Comparison of ENCODE assay signal across 2 cellular contexts in genomic region chr2:137969876-137970275, GRCh38.
TF ChIP-seq lines count a peak whose summit lies in the region.

No MANE protein-coding gene starts in this region.

TF ChIP-seq in SK-N-SH, 30 proteins besides CTCF, POLR2A, EP300 and RAD21 (continued from another document):
- TF ChIP-seq, protein P1, sequence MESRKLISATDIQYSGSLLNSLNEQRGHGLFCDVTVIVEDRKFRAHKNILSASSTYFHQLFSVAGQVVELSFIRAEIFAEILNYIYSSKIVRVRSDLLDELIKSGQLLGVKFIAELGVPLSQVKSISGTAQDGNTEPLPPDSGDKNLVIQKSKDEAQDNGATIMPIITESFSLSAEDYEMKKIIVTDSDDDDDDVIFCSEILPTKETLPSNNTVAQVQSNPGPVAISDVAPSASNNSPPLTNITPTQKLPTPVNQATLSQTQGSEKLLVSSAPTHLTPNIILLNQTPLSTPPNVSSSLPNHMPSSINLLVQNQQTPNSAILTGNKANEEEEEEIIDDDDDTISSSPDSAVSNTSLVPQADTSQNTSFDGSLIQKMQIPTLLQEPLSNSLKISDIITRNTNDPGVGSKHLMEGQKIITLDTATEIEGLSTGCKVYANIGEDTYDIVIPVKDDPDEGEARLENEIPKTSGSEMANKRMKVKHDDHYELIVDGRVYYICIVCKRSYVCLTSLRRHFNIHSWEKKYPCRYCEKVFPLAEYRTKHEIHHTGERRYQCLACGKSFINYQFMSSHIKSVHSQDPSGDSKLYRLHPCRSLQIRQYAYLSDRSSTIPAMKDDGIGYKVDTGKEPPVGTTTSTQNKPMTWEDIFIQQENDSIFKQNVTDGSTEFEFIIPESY (IDR thresholded peaks at IDR 0.05; ENCODE audit: borderline replicate concordance, low read depth) = no peak
- TF ChIP-seq FOXM1 (IDR thresholded peaks at IDR 0.05; ENCODE audit: low read depth) = no peak
- TF ChIP-seq ELF1 (IDR thresholded peaks at IDR 0.05) = no peak
- no peak for TF ChIP-seq FOSL2 (IDR thresholded peaks at IDR 0.05; ENCODE audit: borderline replicate concordance, low read depth)
- TF ChIP-seq YY1 (IDR thresholded peaks at IDR 0.05; ENCODE audit: low read depth) = no peak
- TF ChIP-seq GABPA (IDR thresholded peaks at IDR 0.05; ENCODE audit: low read depth) = no peak
- no peak for TF ChIP-seq RCOR1 (IDR thresholded peaks at IDR 0.05; ENCODE audit: low read length)
- TF ChIP-seq TEAD4 (IDR thresholded peaks at IDR 0.05; ENCODE audit: borderline replicate concordance, insufficient read depth) = no peak
- no peak for TF ChIP-seq GATA2 (CRISPR knock-in tag; IDR thresholded peaks at IDR 0.05)
- TF ChIP-seq MAX (IDR thresholded peaks at IDR 0.05; ENCODE audit: low read depth) = no peak
- TF ChIP-seq NRF1 (IDR thresholded peaks at IDR 0.05; ENCODE audit: low read depth, low read length) = no peak
- TF ChIP-seq FOXJ3 (CRISPR knock-in tag; IDR thresholded peaks at IDR 0.05) = no peak

TF ChIP-seq in SK-N-SH treated with all-trans-retinoic acid at 6 μM for 48 hours, 23 proteins besides CTCF, POLR2A, EP300 and RAD21 (continued from another document):
- TF ChIP-seq TCF4 (CRISPR knock-in tag; IDR thresholded peaks at IDR 0.05; ENCODE audit: borderline replicate concordance) (no peak), BACH2 (CRISPR knock-in tag; IDR thresholded peaks at IDR 0.05; ENCODE audit: borderline replicate concordance) (no peak), ARNTL (CRISPR knock-in tag; IDR thresholded peaks at IDR 0.05; ENCODE audit: borderline replicate concordance, low read depth) (no peak), POU6F1 (CRISPR knock-in tag; IDR thresholded peaks at IDR 0.05; ENCODE audit: borderline replicate concordance, low read depth) (no peak), ZFP30 (CRISPR knock-in tag; IDR thresholded peaks at IDR 0.05) (no peak), ZC3H10 (CRISPR knock-in tag; IDR thresholded peaks at IDR 0.05) (no peak), PPARA (CRISPR knock-in tag; IDR thresholded peaks at IDR 0.05; ENCODE audit: borderline replicate concordance) (no peak), ISL1 (CRISPR knock-in tag; IDR thresholded peaks at IDR 0.05) (no peak), GLIS3 (CRISPR knock-in tag; IDR thresholded peaks at IDR 0.05) (no peak), SNAI2 (CRISPR knock-in tag; IDR thresholded peaks at IDR 0.05) (no peak), ZNF70 (CRISPR knock-in tag; IDR thresholded peaks at IDR 0.05) (no peak), OSR1 (CRISPR knock-in tag; IDR thresholded peaks at IDR 0.05) (no peak), ZFP3 (CRISPR knock-in tag; IDR thresholded peaks at IDR 0.05) (no peak), CREB5 (CRISPR knock-in tag; IDR thresholded peaks at IDR 0.05; ENCODE audit: low read depth) (no peak), ZNF8 (CRISPR knock-in tag; IDR thresholded peaks at IDR 0.05) (no peak), TOX (CRISPR knock-in tag; IDR thresholded peaks at IDR 0.05; ENCODE audit: borderline replicate concordance) (no peak)
- TF ChIP-seq, protein P2, sequence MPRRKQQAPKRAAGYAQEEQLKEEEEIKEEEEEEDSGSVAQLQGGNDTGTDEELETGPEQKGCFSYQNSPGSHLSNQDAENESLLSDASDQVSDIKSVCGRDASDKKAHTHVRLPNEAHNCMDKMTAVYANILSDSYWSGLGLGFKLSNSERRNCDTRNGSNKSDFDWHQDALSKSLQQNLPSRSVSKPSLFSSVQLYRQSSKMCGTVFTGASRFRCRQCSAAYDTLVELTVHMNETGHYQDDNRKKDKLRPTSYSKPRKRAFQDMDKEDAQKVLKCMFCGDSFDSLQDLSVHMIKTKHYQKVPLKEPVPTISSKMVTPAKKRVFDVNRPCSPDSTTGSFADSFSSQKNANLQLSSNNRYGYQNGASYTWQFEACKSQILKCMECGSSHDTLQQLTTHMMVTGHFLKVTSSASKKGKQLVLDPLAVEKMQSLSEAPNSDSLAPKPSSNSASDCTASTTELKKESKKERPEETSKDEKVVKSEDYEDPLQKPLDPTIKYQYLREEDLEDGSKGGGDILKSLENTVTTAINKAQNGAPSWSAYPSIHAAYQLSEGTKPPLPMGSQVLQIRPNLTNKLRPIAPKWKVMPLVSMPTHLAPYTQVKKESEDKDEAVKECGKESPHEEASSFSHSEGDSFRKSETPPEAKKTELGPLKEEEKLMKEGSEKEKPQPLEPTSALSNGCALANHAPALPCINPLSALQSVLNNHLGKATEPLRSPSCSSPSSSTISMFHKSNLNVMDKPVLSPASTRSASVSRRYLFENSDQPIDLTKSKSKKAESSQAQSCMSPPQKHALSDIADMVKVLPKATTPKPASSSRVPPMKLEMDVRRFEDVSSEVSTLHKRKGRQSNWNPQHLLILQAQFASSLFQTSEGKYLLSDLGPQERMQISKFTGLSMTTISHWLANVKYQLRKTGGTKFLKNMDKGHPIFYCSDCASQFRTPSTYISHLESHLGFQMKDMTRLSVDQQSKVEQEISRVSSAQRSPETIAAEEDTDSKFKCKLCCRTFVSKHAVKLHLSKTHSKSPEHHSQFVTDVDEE (CRISPR knock-in tag; IDR thresholded peaks at IDR 0.05) = no peak
- TF ChIP-seq, protein P3, sequence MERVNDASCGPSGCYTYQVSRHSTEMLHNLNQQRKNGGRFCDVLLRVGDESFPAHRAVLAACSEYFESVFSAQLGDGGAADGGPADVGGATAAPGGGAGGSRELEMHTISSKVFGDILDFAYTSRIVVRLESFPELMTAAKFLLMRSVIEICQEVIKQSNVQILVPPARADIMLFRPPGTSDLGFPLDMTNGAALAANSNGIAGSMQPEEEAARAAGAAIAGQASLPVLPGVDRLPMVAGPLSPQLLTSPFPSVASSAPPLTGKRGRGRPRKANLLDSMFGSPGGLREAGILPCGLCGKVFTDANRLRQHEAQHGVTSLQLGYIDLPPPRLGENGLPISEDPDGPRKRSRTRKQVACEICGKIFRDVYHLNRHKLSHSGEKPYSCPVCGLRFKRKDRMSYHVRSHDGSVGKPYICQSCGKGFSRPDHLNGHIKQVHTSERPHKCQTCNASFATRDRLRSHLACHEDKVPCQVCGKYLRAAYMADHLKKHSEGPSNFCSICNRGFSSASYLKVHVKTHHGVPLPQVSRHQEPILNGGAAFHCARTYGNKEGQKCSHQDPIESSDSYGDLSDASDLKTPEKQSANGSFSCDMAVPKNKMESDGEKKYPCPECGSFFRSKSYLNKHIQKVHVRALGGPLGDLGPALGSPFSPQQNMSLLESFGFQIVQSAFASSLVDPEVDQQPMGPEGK (CRISPR knock-in tag; IDR thresholded peaks at IDR 0.05; ENCODE audit: borderline replicate concordance) = no peak
TF ChIP-seq in SK-N-SH treated with all-trans-retinoic acid at 6 μM for 48 hours: peak in this region for 0.
